8 cellular contexts compared by ENCODE assay signal in the genomic region with DNA sequence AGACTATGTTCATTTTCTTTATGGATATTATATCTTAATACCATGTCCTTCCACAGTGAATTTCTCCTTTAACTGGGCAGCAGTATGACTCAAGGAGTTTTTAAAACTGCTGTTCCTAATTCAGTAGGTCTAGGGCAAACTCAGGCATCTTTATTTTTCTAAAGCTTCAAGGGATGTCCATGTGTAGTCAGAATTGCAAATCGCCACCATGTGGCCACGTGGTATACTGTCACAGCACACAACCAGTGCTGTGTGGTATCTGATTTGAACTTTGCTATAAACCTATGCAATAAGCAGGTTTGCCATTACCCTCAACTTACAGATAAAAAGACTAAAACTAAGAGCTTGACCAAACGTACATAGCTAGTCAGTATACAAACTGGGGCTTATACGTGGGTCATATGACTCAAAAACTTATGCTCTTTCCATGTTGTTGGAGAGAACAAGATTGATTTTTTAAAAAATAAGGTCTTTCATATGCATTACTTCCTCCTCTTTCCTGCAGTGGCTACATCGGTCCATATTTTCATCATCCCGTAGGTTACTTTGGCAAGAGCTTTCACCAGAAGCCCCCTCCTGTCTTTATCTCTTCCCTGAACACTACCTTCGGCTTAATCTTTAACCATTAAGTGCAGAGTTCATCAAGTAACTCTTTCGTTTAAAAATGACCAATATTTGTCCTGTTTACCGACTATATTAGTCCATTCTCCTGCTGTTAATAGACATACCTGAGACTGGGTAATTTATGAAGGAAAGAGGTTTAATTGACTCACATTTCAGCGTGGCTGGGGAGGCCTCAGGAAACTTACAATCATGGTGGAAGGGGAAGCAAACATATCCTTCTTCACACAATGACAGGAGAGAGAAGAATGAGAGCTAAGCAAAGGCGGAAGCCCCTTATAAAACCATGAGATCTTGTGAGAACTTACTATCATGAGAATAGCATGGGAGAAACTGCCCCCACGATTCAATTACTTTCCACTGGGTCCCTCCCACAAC. TPM values are rescaled to one million over a fixed set of nuclear protein-coding genes. Genes with fewer than 3 reads are reported as not detected.
DNase-seq lines count a peak whose midpoint lies in the region; ATAC-seq, FAIRE-seq and TF ChIP-seq lines count a peak whose summit lies in the region.

No MANE protein-coding gene starts in this region.

- no peak for TF ChIP-seq POLR2A in breast epithelium (IDR thresholded peaks at IDR 0.05)
- no peak for TF ChIP-seq POLR2A in right lobe of liver (IDR thresholded peaks at IDR 0.05)

- H3K4me1 ChIP-seq in breast epithelium = no peaks in the 10 kb centered on the region
- peaks cover 0 to 22% (median 0%) of the 10 kb centered on the region in 4 donors for H3K4me1 ChIP-seq in right lobe of liver

- H3K4me3 ChIP-seq in breast epithelium (no peak overlapping the region), right lobe of liver (peak overlapping the region in 1 of 3 donors; percentile 28)

- WGBS in right lobe of liver (ENCODE audit: insufficient coverage, low coverage, low lambda C conversion rate, missing lambda C conversion rate) = 10% methylated on average over 11 of the region's 12 CpGs

- no peak for FAIRE-seq in RCC 7860 (lab: Jason Lieb, UNC)

- no peak overlapping the region for H3K27ac ChIP-seq in breast epithelium
- H3K27ac ChIP-seq in right lobe of liver = peak overlapping the region; percentile 1 to 62 (median 47)

- H3K36me3 ChIP-seq in breast epithelium = no peaks in the 10 kb centered on the region
- H3K36me3 ChIP-seq in right lobe of liver = no peaks in the 10 kb centered on the region

- peak; percentile 63 for DNase-seq in EH (ENCODE audit: low read depth)
- peak; percentile 42 for DNase-seq in RPMI7951 (ENCODE audit: low read depth)
- no peak for DNase-seq in breast epithelium (ENCODE audit: low spot score in 2 of 2)
- DNase-seq in right lobe of liver = peak in 1 of 3 donors; percentile 53
- no peak for DNase-seq in NCI-H128 (lab: John Stamatoyannopoulos, UW; ENCODE audit: unreplicated experiment)
- DNase-seq in RCC 7860 (ENCODE audit: low spot score) = no peak

- H3K27me3 ChIP-seq in breast epithelium = no peaks in the 10 kb centered on the region
- no peaks in the 10 kb centered on the region for H3K27me3 ChIP-seq in right lobe of liver

- intact Hi-C loops in breast epithelium (cut with DNase I; ENCODE audit: low total_unique reads) (no loop called here), right lobe of liver (cut with DNase I) (loop anchor here in 1 of 2 donors (10.0 kb wide), 1 partner anchor 231 kb away; no protein-coding TSS in a partner anchor)

- TF ChIP-seq CTCF in breast epithelium (IDR thresholded peaks at IDR 0.05) (peak; percentile 29 to 32 (median 31)), right lobe of liver (IDR thresholded peaks at IDR 0.05) (peak; percentile 42 to 71 (median 58))

- ATAC-seq in GM19467 (IDR thresholded peaks at IDR 0.05; ENCODE audit: unreplicated experiment) (peak; percentile 87), HG03432 (IDR thresholded peaks at IDR 0.05; ENCODE audit: unreplicated experiment) (peak; percentile 81), right lobe of liver (peak; percentile 71 to 91 (median 86))

- H3K9me3 ChIP-seq in breast epithelium = no peaks in the 10 kb centered on the region
- no peaks in the 10 kb centered on the region for H3K9me3 ChIP-seq in right lobe of liver

RNA-seq across cellular contexts. Expression of a gene that starts 8.0 kb away (rescaled TPM):
- 54.5 and 67.4 TPM in 2 replicates for total RNA-seq in RPMI7951 (2014; rRNA removed; shearing (Covaris generic))
- total RNA-seq in breast epithelium (10 to 100 TPM; 39.7 to 55.8 (median 41.4) TPM), right lobe of liver (100 to 1,000 TPM in 2 of 6 experiments, 10 to 100 TPM in 4; 63.0 to 152 (median 83.3) TPM)

RNA-seq across cellular contexts. Expression of a gene that starts 32.0 kb away (rescaled TPM):
- total RNA-seq in RPMI7951 (2014; rRNA removed; shearing (Covaris generic)) = 14.6 and 18.3 TPM in 2 replicates
- 10 to 100 TPM; 14.9 to 26.2 (median 18.4) TPM for total RNA-seq in breast epithelium
- total RNA-seq in right lobe of liver = 10 to 100 TPM in 2 of 6 experiments, 1 to 10 TPM in 4; 3.4 to 11.8 (median 4.6) TPM

Comparison
In these comparisons a context has a peak if more than half of its experiments do, and no peak if none do; other contexts are left out.
1. DNase-seq: peak in EH (single experiment) and RPMI7951 (single experiment); none in breast epithelium (0 of 2), NCI-H128 (single experiment) and RCC 7860 (single experiment).
2. H3K27ac ChIP-seq: peak in right lobe of liver (3 of 3); none in breast epithelium (0 of 2).
3. Peak in every context shown above with its lines, with median percentiles within 50 percentile points of each other: ATAC-seq.